In genomic region chr18:50527636-50528307, GRCh38 we compare ENCODE assay signal across 19 cellular contexts. TPM values are rescaled to one million over a fixed set of nuclear protein-coding genes. Genes with fewer than 3 reads are reported as not detected.
"Had no signal": no experiment of that assay in that cellular context is flagged by ENCODE, and none has a peak within 500 bp of the region (broad histone marks: within the 10 kb centered on the region; RNA-seq: fewer than 3 reads in every experiment).

No MANE protein-coding gene starts in this region.

- H3K27ac ChIP-seq: brain microvascular endothelial cell, esophagus squamous epithelium had no signal

- FAIRE-seq: endometrium had no signal

- H3K4me2 ChIP-seq: smooth muscle cell had no signal

- H3K36me3 ChIP-seq: brain microvascular endothelial cell, esophagus squamous epithelium had no signal

- ATAC-seq: activated naive CD4-positive, alpha-beta T cell treated with anti-CD3 and anti-CD28 coated beads, Interleukin-2, amount 50 U/mL, for 72 hours; naive thymus-derived CD8-positive, alpha-beta T cell; right cardiac atrium; stimulated activated effector memory CD8-positive, alpha-beta T cell treated with anti-CD3 and anti-CD28 coated beads, Interleukin-12 subunit alpha, Interleukin-12 subunit beta, amount 100 ng/mL, for 72 hours; WTC11 had no signal

- H3K27me3 ChIP-seq: brain microvascular endothelial cell had no signal

- H3K4me3 ChIP-seq: dorsolateral prefrontal cortex, esophagus squamous epithelium, smooth muscle cell had no signal

- DNase-seq: activated CD4-positive, alpha-beta T cell treated with anti-CD3 and anti-CD28 coated beads, Interleukin-2, amount 10 ng/mL, durations not matched to agents 7 days and 5 days; activated effector memory CD4-positive, alpha-beta T cell treated with anti-CD3 and anti-CD28 coated beads, Interleukin-2, amount 50 U/mL, for 16 hours; activated T-cell treated with anti-CD3 and anti-CD28 coated beads, Interleukin-2, amount 50 U/mL, for 24 hours; amniotic stem cell; brain microvascular endothelial cell; esophagus squamous epithelium; foreskin fibroblast; immature natural killer cell; mammary epithelial cell; naive thymus-derived CD8-positive, alpha-beta T cell; right cardiac atrium had no signal

- H3K4me1 ChIP-seq: esophagus squamous epithelium had no signal

RNA-seq across cellular contexts. Expression of gene MAPK4, which starts 32.1 kb away (rescaled TPM):
- total RNA-seq: activated CD4-positive, alpha-beta T cell treated with anti-CD3 and anti-CD28 coated beads, Interleukin-2, amount 10 ng/mL, durations not matched to agents 7 days and 5 days; activated naive CD4-positive, alpha-beta T cell treated with anti-CD3 and anti-CD28 coated beads, Interleukin-2, amount 50 U/mL, for 72 hours; mononuclear cell; naive thymus-derived CD8-positive, alpha-beta T cell; T-helper 1 cell treated with Interleukin-12 subunit alpha and Interleukin-12 subunit beta and Interleukin-4 antibody, amounts not matched to agents 30 ng/mL and 1 ng/mL, for 36 hours had no signal
- polyA plus RNA-seq: immature natural killer cell, smooth muscle cell had no signal
